20 cellular contexts compared by ENCODE assay signal in genomic region chr17:54771409-54771808, GRCh38.
DNase-seq lines count a peak whose midpoint lies in the region; ATAC-seq and TF ChIP-seq lines count a peak whose summit lies in the region.
"Had no signal": no experiment of that assay in that cellular context is flagged by ENCODE, and none has a peak within 500 bp of the region (broad histone marks: within the 10 kb centered on the region; RNA-seq: fewer than 3 reads in every experiment).

No MANE protein-coding gene starts in this region.

- H3K9me3 ChIP-seq in IMR-90 (ENCODE audit: control insufficient read depth, insufficient read depth, low read length) (no peaks in the 10 kb centered on the region), mammary epithelial cell (replicated peaks; ENCODE audit: insufficient read depth, low read length) (no peaks in the 10 kb centered on the region), esophagus muscularis mucosa (no peaks in the 10 kb centered on the region)
- H3K9me3 ChIP-seq: HAP-1, Peyer's patch had no signal

- no peak for TF ChIP-seq CTCF in IMR-90 (conservative IDR thresholded peaks at IDR 0.05; ENCODE audit: low read depth, low read length)
- no peak for TF ChIP-seq CTCF in mammary epithelial cell (conservative IDR thresholded peaks at IDR 0.05 in 1 of 2, IDR thresholded peaks at IDR 0.05 in 1 of 2; ENCODE audit: extremely low read depth in 1 of 2, insufficient read depth in 1 of 2, low read depth in 1 of 2, low read length in 2 of 2)
- TF ChIP-seq CTCF in nephron progenitor cell (IDR thresholded peaks at IDR 0.05) = no peak
- no peak for TF ChIP-seq CTCF in esophagus muscularis mucosa (IDR thresholded peaks at IDR 0.05)

- ATAC-seq in IMR-90 (ENCODE audit: low read depth) (no peak), GM21423 (IDR thresholded peaks at IDR 0.05; ENCODE audit: unreplicated experiment) (no peak)
- ATAC-seq: SK-N-SH treated with all-trans-retinoic acid at 6 μM for 48 hours had no signal

- H4K20me1 ChIP-seq in IMR-90 (ENCODE audit: insufficient read depth, low read length) = no peaks in the 10 kb centered on the region
- H4K20me1 ChIP-seq in mammary epithelial cell (ENCODE audit: insufficient read depth, low read length) = no peaks in the 10 kb centered on the region

- H3K56ac ChIP-seq in IMR-90 (ENCODE audit: extremely low read depth, insufficient read depth, low read length) = no peak overlapping the region

- H3K9ac ChIP-seq in IMR-90 (ENCODE audit: low read depth, low read length) (no peak overlapping the region), mammary epithelial cell (ENCODE audit: insufficient read depth, low read length) (no peak overlapping the region)

- no peak overlapping the region for H2AK5ac ChIP-seq in IMR-90 (ENCODE audit: low read depth, low read length)

- H3K27me3 ChIP-seq in IMR-90 (ENCODE audit: control insufficient read depth, insufficient read depth, low read length) (no peaks in the 10 kb centered on the region), mammary epithelial cell (ENCODE audit: insufficient read depth, low read length) (no peaks in the 10 kb centered on the region), esophagus muscularis mucosa (no peaks in the 10 kb centered on the region)
- H3K27me3 ChIP-seq: Peyer's patch had no signal

- no peak for TF ChIP-seq EP300 in esophagus muscularis mucosa (IDR thresholded peaks at IDR 0.05)

- H3K9me3 Mint-ChIP-seq in nephron progenitor cell = peaks cover 11% of the 10 kb centered on the region

- H3K4me3 Mint-ChIP-seq in nephron progenitor cell = peak overlapping the region; percentile 20
- H3K4me3 Mint-ChIP-seq: B cell; CD4-positive, alpha-beta T cell had no signal

- CTCF ChIA-PET in IMR-90 (lab: Yijun Ruan, JAX) (no interaction called here), mammary epithelial cell (lab: Charles Lee; ENCODE audit: low non-redundant PET) (no interaction called here)

- TF ChIP-seq RAD21 in IMR-90 (IDR thresholded peaks at IDR 0.05; ENCODE audit: low read length) = no peak

- H4K5ac ChIP-seq in IMR-90 (ENCODE audit: low read depth, low read length) = no peak overlapping the region

- peaks cover 59% of the 10 kb centered on the region for H3K4me1 Mint-ChIP-seq in nephron progenitor cell
- H3K4me1 Mint-ChIP-seq: B cell had no signal

- H2BK120ac ChIP-seq in IMR-90 (ENCODE audit: low read depth, low read length) = no peak overlapping the region

- H3K4ac ChIP-seq in IMR-90 (ENCODE audit: low read depth, low read length) = no peak overlapping the region

- H2BK5ac ChIP-seq in IMR-90 (ENCODE audit: low read depth, low read length, poor library complexity, severe bottlenecking) = no peak overlapping the region

- H3K18ac ChIP-seq in IMR-90 (ENCODE audit: low read depth, low read length) = no peak overlapping the region

- H3K27ac Mint-ChIP-seq in nephron progenitor cell = no peak overlapping the region
- H3K27ac Mint-ChIP-seq: B cell; CD4-positive, alpha-beta T cell had no signal

- H2BK20ac ChIP-seq in IMR-90 (ENCODE audit: low read depth, low read length) = no peak overlapping the region

- no peak overlapping the region for H3K4me2 ChIP-seq in IMR-90 (ENCODE audit: low read depth, low read length)
- no peak overlapping the region for H3K4me2 ChIP-seq in mammary epithelial cell (ENCODE audit: insufficient read depth, low read depth, low read length)

- no CpG with 5 or more reads among the region's 1 CpG for WGBS in IMR-90 (ENCODE audit: extremely low coverage in 2 of 2, insufficient read length in 1 of 2), 2 experiments
- WGBS in mammary epithelial cell (ENCODE audit: low coverage, missing lambda C conversion rate) = 9% methylated on average over 1 of the region's 1 CpG
- 50% methylated on average over 1 of the region's 1 CpG for WGBS in esophagus muscularis mucosa

- no peak overlapping the region for H3K4me3 ChIP-seq in IMR-90 (ENCODE audit: insufficient read depth, low read depth, low read length)
- H3K4me3 ChIP-seq in mammary epithelial cell (replicated peaks in 1 of 3; ENCODE audit: insufficient read depth in 1 of 3, low read depth in 2 of 3, low read length in 3 of 3) = no peak overlapping the region
- H3K4me3 ChIP-seq in esophagus muscularis mucosa = no peak overlapping the region
- H3K4me3 ChIP-seq: HAP-1, Peyer's patch had no signal

- TF ChIP-seq POLR2A in IMR-90 (IDR thresholded peaks at IDR 0.05; ENCODE audit: low read depth, low read length) = no peak
- TF ChIP-seq POLR2A in esophagus muscularis mucosa (IDR thresholded peaks at IDR 0.05; ENCODE audit: low read depth) = no peak

- in situ Hi-C loops in IMR-90 (cut with MboI; ENCODE audit: low sequenced_read_pairs) (no loop called here), mammary epithelial cell (cut with MboI; ENCODE audit: low sequenced_read_pairs in 2 of 2) (no loop called here)

- H3K79me2 ChIP-seq in mammary epithelial cell (ENCODE audit: insufficient read depth, low read length) = no peaks in the 10 kb centered on the region

- H4K8ac ChIP-seq in IMR-90 (ENCODE audit: low read depth in 2 of 2, low read length in 2 of 2) = no peak overlapping the region

- H3K4me1 ChIP-seq in IMR-90 (ENCODE audit: control insufficient read depth, insufficient read depth, low read length) (no peaks in the 10 kb centered on the region), mammary epithelial cell (ENCODE audit: insufficient read depth, low read length) (no peaks in the 10 kb centered on the region), esophagus muscularis mucosa (no peaks in the 10 kb centered on the region)
- H3K4me1 ChIP-seq: HAP-1, Peyer's patch had no signal

- peak; percentile 14 for DNase-seq in H4 (ENCODE audit: low spot score)
- DNase-seq in IMR-90 = no peak
- peak; percentile 1 for DNase-seq in mammary epithelial cell
- no peak for DNase-seq in nephron progenitor cell
- DNase-seq in globus pallidus (ENCODE audit: low spot score) = no peak
- no peak for DNase-seq in esophagus muscularis mucosa (ENCODE audit: extremely low spot score)
- DNase-seq: Calu3; CD4-positive, alpha-beta T cell; DND-41; GDM1; NCI-H1092; NCI-H1694; NCI-H345; NCI-H526 treated with DMSO at 0.1 percent for 48 hours; Peyer's patch; Right ventricle myocardium superior had no signal

- H3K36me3 ChIP-seq in IMR-90 (ENCODE audit: control insufficient read depth, insufficient read depth, low read length) (no peaks in the 10 kb centered on the region), mammary epithelial cell (ENCODE audit: insufficient read depth, low read length) (no peaks in the 10 kb centered on the region), esophagus muscularis mucosa (no peaks in the 10 kb centered on the region)
- H3K36me3 ChIP-seq: HAP-1, Peyer's patch had no signal

- no peak overlapping the region for H3K23ac ChIP-seq in IMR-90 (ENCODE audit: low read depth, low read length)

- no peak overlapping the region for H2AK9ac ChIP-seq in IMR-90 (replicated peaks; ENCODE audit: low read depth, low read length, poor library complexity)

- no peaks in the 10 kb centered on the region for H3K36me3 Mint-ChIP-seq in nephron progenitor cell (ENCODE audit: low read depth)

- H3K27me3 Mint-ChIP-seq in nephron progenitor cell (ENCODE audit: low read depth, poor library complexity) = peaks cover 9% of the 10 kb centered on the region
- H3K27me3 Mint-ChIP-seq: B cell; CD4-positive, alpha-beta T cell had no signal

- no peak overlapping the region for H2AFZ ChIP-seq in IMR-90 (replicated peaks; ENCODE audit: low read length, poor library complexity)
- no peak overlapping the region for H2AFZ ChIP-seq in mammary epithelial cell (ENCODE audit: low read depth, low read length)

- POLR2A ChIA-PET in IMR-90 (lab: Charles Lee; ENCODE audit: unreplicated experiment) = no interaction called here

- H3K14ac ChIP-seq in IMR-90 (replicated peaks; ENCODE audit: low read depth, low read length) = no peak overlapping the region

- intact Hi-C loops in IMR-90 (cut with micrococcal nuclease) (no loop called here), mammary epithelial cell (cut with micrococcal nuclease) (no loop called here), esophagus muscularis mucosa (cut with DNase I) (no loop called here)

- H3K27ac ChIP-seq in IMR-90 (ENCODE audit: insufficient read depth, low read length) (no peak overlapping the region), mammary epithelial cell (ENCODE audit: insufficient read depth, low read depth, low read length) (no peak overlapping the region), esophagus muscularis mucosa (replicated peaks in 1 of 4) (no peak overlapping the region)
- H3K27ac ChIP-seq: Peyer's patch had no signal

- BruUV-seq in IMR-90 (replicated peaks; lab: Mats Ljungman, UMichigan) = no TSS peak
- no TSS peak for BruUV-seq in mammary epithelial cell (replicated peaks; lab: Mats Ljungman, UMichigan)

- dilution Hi-C loops in IMR-90 (cut with HindIII; ENCODE audit: low sequenced_read_pairs, unreplicated experiment) = no loop called here
- dilution Hi-C loops in mammary epithelial cell (cut with HindIII; ENCODE audit: low sequenced_read_pairs) = no loop called here

- H3K79me1 ChIP-seq in IMR-90 (ENCODE audit: low read depth in 1 of 2, low read length in 2 of 2) = no peaks in the 10 kb centered on the region

- no peak overlapping the region for H2BK15ac ChIP-seq in IMR-90 (ENCODE audit: low read depth, low read length)

- no peak overlapping the region for H4K91ac ChIP-seq in IMR-90 (ENCODE audit: insufficient read depth, low read depth, low read length)

- no peaks in the 10 kb centered on the region for H3K9me1 ChIP-seq in IMR-90 (ENCODE audit: insufficient read depth, low read length)

TF ChIP-seq in IMR-90, 13 proteins besides CTCF, POLR2A, EP300 and RAD21:
- no peak for TF ChIP-seq FOS (IDR thresholded peaks at IDR 0.05; ENCODE audit: low read depth, low read length)
- no peak for TF ChIP-seq CEBPB (IDR thresholded peaks at IDR 0.05; ENCODE audit: low read depth, low read length)
- TF ChIP-seq NFE2L2 (IDR thresholded peaks at IDR 0.05; ENCODE audit: low read depth, low read length) = 0 out of 2 replicates have a peak, but pooled peaks have one; percentile 10

Comparison
In these comparisons a context has a peak if more than half of its experiments do, and no peak if none do; other contexts are left out.
1. DNase-seq: peak in H4 (single experiment) and mammary epithelial cell (single experiment); none in IMR-90 (single experiment), nephron progenitor cell (single experiment), globus pallidus (single experiment) and esophagus muscularis mucosa (single experiment).